ENCODE assay signal across 30 cellular contexts in genomic region chr12:129870146-129870545, GRCh38. TPM values are rescaled to one million over a fixed set of nuclear protein-coding genes. Genes with fewer than 3 reads are reported as not detected.
"Had no signal": no experiment of that assay in that cellular context is flagged by ENCODE, and none has a peak within 500 bp of the region (broad histone marks: within the 10 kb centered on the region; RNA-seq: fewer than 3 reads in every experiment).

No MANE protein-coding gene starts in this region.

- H3K36me3 ChIP-seq: MG63, WERI-Rb-1 had no signal

- H3K4me3 ChIP-seq: MG63 had no signal

- H3K9me3 ChIP-seq: MG63 had no signal

- ATAC-seq: activated CD8-positive, alpha-beta memory T cell treated with anti-CD3 and anti-CD28 coated beads, Interleukin-2, amount 10 ng/mL, durations not matched to agents 7 days and 5 days; activated naive CD8-positive, alpha-beta T cell treated with anti-CD3 and anti-CD28 coated beads, Interleukin-2, amount 50 U/mL, for 24 hours had no signal

- H3K27me3 ChIP-seq: MG63 had no signal

- DNase-seq: activated CD4-positive, alpha-beta memory T cell treated with anti-CD3 and anti-CD28 coated beads, Interleukin-2, amount 10 ng/mL, durations not matched to agents 7 days and 5 days; activated CD4-positive, alpha-beta T cell treated with anti-CD3 and anti-CD28 coated beads for 1 hour; activated CD4-positive, alpha-beta T cell treated with anti-CD3 and anti-CD28 coated beads for 48 hours; activated CD4-positive, CD25-positive, alpha-beta regulatory T cell; activated CD8-positive, alpha-beta memory T cell treated with anti-CD3 and anti-CD28 coated beads for 24 hours; activated CD8-positive, alpha-beta memory T cell treated with anti-CD3 and anti-CD28 coated beads, Interleukin-2, amount 10 ng/mL, durations not matched to agents 7 days and 5 days; activated CD8-positive, alpha-beta memory T cell treated with anti-CD3 and anti-CD28 coated beads, Interleukin-2, amount 50 U/mL, for 48 hours; activated effector memory CD4-positive, alpha-beta T cell treated with Interleukin-2 at 50 U/mL for 16 hours; activated naive CD4-positive, alpha-beta T cell treated with anti-CD3 and anti-CD28 coated beads, Interleukin-2, amount 10 ng/mL, durations not matched to agents 7 days and 5 days; activated naive CD8-positive, alpha-beta T cell treated with anti-CD3 and anti-CD28 coated beads, Interleukin-2, amount 50 U/mL, for 24 hours; activated T-cell treated with anti-CD3 and anti-CD28 coated beads, Interleukin-2, amount 50 U/mL, for 48 hours; anterior cingulate cortex; caudate nucleus; cerebellar nuclear complex; MG63; NCI-H1048; NCI-H1105 treated with DMSO at 0.1 percent for 48 hours; NCI-H1436; NCI-H1694 treated with DMSO at 0.1 percent for 48 hours; NCI-H2029; NCI-H524 treated with DMSO at 0.1 percent for 48 hours; OCI-M1; Right ventricle myocardium superior; SW 1271; T-helper 1 cell; T-helper 2 cell; T-helper 9 cell; WERI-Rb-1 had no signal

- H3K27ac ChIP-seq: WERI-Rb-1 had no signal

RNA-seq across cellular contexts. Expression of gene TMEM132D, which starts 33.7 kb away (rescaled TPM):
- total RNA-seq: activated CD4-positive, alpha-beta memory T cell treated with anti-CD3 and anti-CD28 coated beads, Interleukin-2, amount 10 ng/mL, durations not matched to agents 7 days and 5 days; activated CD8-positive, alpha-beta memory T cell treated with anti-CD3 and anti-CD28 coated beads, Interleukin-2, amount 10 ng/mL, durations not matched to agents 7 days and 5 days; bronchial epithelial cell; NCI-H460; Right ventricle myocardium superior had no signal
